In the genomic region with DNA sequence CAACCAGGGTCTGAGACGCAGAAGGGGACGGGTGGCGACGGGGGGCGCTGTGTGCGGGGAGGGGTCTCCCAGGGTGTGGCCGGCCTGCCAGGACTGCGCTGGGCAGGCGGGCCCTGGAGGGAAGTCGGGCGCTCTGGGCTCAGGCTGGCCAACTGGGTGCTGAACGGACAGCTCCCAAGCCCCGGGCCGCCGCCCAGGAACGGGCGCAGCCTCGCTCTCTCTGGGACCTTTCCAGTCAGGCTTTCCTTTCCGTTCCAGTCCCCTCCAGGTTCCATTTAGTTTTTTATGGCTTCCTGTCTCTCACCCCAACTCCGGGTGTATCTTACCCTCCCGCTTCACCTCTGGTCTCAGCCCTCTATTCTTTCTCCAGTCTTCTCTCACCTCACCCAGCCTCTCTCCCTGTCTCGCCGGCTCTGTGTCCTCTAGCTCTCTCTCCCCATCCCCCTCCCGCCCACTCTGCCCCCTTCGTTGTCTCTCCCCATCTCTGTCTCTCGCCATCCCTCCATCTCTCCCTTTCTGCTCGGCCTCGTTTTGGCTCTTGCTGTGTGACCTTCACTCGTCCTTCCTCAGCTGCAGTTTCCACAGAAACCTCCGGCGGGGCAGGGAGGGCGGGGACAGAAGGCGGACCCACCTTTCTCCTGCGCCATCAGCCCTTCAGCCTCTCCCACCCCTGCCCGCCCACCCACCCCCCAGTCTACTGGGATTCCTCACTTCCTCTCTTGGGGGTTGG, we compare ENCODE assay signal across 1 cellular context.
TF ChIP-seq lines count a peak whose summit lies in the region.

No MANE protein-coding gene starts in this region.

TF ChIP-seq in K562, 482 proteins besides CTCF, POLR2A, EP300 and RAD21 (continued from another document and continues in another):
- TF ChIP-seq, protein P1, sequence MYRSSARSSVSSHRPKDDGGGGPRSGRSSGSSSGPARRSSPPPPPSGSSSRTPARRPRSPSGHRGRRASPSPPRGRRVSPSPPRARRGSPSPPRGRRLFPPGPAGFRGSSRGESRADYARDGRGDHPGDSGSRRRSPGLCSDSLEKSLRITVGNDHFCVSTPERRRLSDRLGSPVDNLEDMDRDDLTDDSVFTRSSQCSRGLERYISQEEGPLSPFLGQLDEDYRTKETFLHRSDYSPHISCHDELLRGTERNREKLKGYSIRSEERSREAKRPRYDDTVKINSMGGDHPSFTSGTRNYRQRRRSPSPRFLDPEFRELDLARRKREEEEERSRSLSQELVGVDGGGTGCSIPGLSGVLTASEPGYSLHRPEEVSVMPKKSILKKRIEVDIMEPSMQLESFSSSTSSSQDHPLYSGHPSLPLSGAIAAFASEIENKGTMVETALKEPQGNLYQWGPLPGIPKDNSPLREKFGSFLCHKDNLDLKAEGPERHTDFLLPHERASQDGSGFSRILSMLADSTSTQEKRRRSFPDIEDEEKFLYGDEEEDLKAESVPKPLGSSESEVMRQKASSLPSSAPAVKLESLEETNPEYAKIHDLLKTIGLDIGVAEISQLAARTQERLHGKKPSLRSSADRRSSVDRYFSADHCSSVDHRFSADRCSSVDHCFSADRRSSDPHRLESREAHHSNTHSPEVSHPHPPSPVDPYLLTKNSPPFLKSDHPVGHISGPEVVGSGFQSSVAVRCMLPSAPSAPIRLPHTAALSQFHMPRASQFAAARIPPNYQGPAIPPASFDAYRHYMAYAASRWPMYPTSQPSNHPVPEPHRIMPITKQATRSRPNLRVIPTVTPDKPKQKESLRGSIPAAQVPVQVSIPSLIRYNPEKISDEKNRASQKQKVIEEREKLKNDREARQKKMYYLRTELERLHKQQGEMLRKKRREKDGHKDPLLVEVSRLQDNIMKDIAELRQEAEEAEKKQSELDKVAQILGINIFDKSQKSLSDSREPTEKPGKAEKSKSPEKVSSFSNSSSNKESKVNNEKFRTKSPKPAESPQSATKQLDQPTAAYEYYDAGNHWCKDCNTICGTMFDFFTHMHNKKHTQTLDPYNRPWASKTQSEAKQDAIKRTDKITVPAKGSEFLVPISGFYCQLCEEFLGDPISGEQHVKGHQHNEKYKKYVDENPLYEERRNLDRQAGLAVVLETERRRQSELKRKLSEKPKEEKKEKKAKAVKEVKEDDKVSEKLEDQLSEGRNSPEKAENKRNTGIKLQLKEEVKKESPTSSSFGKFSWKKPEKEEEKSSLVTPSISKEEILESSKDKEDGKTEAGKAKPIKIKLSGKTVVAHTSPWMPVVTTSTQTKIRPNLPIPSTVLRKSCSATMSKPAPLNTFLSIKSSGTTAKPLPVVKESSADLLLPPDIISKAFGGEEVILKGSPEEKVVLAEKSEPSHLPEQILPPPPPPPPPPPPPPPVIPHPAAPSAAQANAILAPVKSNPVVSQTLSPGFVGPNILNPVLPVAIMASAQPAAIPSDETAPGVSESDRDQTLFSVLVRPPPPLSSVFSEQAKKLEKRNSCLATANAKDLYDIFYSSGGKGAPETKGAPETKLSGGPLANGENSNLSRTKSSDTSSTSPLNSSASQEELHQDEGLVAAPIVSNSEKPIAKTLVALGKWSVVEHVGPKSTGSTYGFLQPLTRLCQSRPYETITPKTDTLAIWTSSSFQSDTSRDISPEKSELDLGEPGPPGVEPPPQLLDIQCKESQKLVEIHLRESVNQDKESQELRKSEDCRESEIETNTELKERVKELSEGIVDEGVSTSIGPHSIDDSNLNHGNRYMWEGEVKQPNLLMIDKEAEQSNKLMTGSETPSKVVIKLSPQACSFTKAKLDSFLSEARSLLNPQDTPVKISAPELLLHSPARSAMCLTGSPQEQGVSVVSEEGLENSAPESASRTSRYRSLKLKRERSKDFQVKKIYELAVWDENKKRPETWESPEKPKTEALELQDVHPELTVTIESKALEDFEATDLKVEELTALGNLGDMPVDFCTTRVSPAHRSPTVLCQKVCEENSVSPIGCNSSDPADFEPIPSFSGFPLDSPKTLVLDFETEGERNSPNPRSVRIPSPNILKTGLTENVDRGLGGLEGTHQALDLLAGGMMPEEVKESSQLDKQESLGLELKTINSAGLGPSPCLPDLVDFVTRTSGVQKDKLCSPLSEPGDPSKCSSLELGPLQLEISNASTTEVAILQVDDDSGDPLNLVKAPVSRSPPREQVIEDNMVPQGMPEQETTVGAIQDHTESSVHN (IDR thresholded peaks at IDR 0.05; ENCODE audit: borderline replicate concordance in 1 of 2, low read depth in 1 of 2) = no peak
- TF ChIP-seq L3MBTL2 (IDR thresholded peaks at IDR 0.05) (no peak), ZBTB1 (CRISPR knock-in tag; IDR thresholded peaks at IDR 0.05; ENCODE audit: borderline replicate concordance, low read depth) (no peak), SIN3A (IDR thresholded peaks at IDR 0.05; ENCODE audit: borderline replicate concordance in 2 of 2, control insufficient read depth in 1 of 2, low read depth in 2 of 2, low read length in 2 of 2) (0 out of 4 replicates have a peak, but pooled peaks of 1 of the 2 experiments have one; percentile 14), ATF1 (CRISPR knock-in tag; IDR thresholded peaks at IDR 0.05) (no peak), ATF1 (tag; IDR thresholded peaks at IDR 0.05) (no peak), ZNF263 (CRISPR knock-in tag; IDR thresholded peaks at IDR 0.05; ENCODE audit: borderline replicate concordance) (no peak), SAP30 (IDR thresholded peaks at IDR 0.05; ENCODE audit: borderline replicate concordance, insufficient read depth, low read depth, low read length, poor library complexity, severe bottlenecking) (no peak), ZNF354B (CRISPR knock-in tag; IDR thresholded peaks at IDR 0.05) (no peak), ZNF76 (CRISPR knock-in tag; IDR thresholded peaks at IDR 0.05; ENCODE audit: borderline replicate concordance) (no peak), MIER1 (IDR thresholded peaks at IDR 0.05; ENCODE audit: low read depth) (peak; percentile 93), NFATC3 (IDR thresholded peaks at IDR 0.05) (no peak), KAT7 (CRISPR knock-in tag; IDR thresholded peaks at IDR 0.05; ENCODE audit: borderline replicate concordance) (no peak), ADNP (tag; IDR thresholded peaks at IDR 0.05) (no peak), MAFF (IDR thresholded peaks at IDR 0.05; ENCODE audit: low read length) (no peak), ZNF695 (CRISPR knock-in tag; IDR thresholded peaks at IDR 0.05) (no peak), ZNF707 (CRISPR knock-in tag; conservative IDR thresholded peaks at IDR 0.05) (no peak), ERF (CRISPR knock-in tag; IDR thresholded peaks at IDR 0.05) (no peak)
- TF ChIP-seq, protein P2, sequence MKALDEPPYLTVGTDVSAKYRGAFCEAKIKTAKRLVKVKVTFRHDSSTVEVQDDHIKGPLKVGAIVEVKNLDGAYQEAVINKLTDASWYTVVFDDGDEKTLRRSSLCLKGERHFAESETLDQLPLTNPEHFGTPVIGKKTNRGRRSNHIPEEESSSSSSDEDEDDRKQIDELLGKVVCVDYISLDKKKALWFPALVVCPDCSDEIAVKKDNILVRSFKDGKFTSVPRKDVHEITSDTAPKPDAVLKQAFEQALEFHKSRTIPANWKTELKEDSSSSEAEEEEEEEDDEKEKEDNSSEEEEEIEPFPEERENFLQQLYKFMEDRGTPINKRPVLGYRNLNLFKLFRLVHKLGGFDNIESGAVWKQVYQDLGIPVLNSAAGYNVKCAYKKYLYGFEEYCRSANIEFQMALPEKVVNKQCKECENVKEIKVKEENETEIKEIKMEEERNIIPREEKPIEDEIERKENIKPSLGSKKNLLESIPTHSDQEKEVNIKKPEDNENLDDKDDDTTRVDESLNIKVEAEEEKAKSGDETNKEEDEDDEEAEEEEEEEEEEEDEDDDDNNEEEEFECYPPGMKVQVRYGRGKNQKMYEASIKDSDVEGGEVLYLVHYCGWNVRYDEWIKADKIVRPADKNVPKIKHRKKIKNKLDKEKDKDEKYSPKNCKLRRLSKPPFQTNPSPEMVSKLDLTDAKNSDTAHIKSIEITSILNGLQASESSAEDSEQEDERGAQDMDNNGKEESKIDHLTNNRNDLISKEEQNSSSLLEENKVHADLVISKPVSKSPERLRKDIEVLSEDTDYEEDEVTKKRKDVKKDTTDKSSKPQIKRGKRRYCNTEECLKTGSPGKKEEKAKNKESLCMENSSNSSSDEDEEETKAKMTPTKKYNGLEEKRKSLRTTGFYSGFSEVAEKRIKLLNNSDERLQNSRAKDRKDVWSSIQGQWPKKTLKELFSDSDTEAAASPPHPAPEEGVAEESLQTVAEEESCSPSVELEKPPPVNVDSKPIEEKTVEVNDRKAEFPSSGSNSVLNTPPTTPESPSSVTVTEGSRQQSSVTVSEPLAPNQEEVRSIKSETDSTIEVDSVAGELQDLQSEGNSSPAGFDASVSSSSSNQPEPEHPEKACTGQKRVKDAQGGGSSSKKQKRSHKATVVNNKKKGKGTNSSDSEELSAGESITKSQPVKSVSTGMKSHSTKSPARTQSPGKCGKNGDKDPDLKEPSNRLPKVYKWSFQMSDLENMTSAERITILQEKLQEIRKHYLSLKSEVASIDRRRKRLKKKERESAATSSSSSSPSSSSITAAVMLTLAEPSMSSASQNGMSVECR (CRISPR knock-in tag; IDR thresholded peaks at IDR 0.05) = no peak
- TF ChIP-seq, protein P3, sequence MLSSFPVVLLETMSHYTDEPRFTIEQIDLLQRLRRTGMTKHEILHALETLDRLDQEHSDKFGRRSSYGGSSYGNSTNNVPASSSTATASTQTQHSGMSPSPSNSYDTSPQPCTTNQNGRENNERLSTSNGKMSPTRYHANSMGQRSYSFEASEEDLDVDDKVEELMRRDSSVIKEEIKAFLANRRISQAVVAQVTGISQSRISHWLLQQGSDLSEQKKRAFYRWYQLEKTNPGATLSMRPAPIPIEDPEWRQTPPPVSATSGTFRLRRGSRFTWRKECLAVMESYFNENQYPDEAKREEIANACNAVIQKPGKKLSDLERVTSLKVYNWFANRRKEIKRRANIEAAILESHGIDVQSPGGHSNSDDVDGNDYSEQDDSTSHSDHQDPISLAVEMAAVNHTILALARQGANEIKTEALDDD (IDR thresholded peaks at IDR 0.05) = no peak
- TF ChIP-seq, protein P4, sequence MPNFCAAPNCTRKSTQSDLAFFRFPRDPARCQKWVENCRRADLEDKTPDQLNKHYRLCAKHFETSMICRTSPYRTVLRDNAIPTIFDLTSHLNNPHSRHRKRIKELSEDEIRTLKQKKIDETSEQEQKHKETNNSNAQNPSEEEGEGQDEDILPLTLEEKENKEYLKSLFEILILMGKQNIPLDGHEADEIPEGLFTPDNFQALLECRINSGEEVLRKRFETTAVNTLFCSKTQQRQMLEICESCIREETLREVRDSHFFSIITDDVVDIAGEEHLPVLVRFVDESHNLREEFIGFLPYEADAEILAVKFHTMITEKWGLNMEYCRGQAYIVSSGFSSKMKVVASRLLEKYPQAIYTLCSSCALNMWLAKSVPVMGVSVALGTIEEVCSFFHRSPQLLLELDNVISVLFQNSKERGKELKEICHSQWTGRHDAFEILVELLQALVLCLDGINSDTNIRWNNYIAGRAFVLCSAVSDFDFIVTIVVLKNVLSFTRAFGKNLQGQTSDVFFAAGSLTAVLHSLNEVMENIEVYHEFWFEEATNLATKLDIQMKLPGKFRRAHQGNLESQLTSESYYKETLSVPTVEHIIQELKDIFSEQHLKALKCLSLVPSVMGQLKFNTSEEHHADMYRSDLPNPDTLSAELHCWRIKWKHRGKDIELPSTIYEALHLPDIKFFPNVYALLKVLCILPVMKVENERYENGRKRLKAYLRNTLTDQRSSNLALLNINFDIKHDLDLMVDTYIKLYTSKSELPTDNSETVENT (CRISPR knock-in tag; IDR thresholded peaks at IDR 0.05) = no peak
- TF ChIP-seq, protein P5, sequence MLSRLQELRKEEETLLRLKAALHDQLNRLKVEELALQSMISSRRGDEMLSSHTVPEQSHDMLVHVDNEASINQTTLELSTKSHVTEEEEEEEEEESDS (CRISPR knock-in tag; IDR thresholded peaks at IDR 0.05) = no peak
- TF ChIP-seq, protein P6, sequence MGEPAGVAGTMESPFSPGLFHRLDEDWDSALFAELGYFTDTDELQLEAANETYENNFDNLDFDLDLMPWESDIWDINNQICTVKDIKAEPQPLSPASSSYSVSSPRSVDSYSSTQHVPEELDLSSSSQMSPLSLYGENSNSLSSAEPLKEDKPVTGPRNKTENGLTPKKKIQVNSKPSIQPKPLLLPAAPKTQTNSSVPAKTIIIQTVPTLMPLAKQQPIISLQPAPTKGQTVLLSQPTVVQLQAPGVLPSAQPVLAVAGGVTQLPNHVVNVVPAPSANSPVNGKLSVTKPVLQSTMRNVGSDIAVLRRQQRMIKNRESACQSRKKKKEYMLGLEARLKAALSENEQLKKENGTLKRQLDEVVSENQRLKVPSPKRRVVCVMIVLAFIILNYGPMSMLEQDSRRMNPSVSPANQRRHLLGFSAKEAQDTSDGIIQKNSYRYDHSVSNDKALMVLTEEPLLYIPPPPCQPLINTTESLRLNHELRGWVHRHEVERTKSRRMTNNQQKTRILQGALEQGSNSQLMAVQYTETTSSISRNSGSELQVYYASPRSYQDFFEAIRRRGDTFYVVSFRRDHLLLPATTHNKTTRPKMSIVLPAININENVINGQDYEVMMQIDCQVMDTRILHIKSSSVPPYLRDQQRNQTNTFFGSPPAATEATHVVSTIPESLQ (CRISPR knock-in tag; IDR thresholded peaks at IDR 0.05) = no peak
- TF ChIP-seq, protein P7, sequence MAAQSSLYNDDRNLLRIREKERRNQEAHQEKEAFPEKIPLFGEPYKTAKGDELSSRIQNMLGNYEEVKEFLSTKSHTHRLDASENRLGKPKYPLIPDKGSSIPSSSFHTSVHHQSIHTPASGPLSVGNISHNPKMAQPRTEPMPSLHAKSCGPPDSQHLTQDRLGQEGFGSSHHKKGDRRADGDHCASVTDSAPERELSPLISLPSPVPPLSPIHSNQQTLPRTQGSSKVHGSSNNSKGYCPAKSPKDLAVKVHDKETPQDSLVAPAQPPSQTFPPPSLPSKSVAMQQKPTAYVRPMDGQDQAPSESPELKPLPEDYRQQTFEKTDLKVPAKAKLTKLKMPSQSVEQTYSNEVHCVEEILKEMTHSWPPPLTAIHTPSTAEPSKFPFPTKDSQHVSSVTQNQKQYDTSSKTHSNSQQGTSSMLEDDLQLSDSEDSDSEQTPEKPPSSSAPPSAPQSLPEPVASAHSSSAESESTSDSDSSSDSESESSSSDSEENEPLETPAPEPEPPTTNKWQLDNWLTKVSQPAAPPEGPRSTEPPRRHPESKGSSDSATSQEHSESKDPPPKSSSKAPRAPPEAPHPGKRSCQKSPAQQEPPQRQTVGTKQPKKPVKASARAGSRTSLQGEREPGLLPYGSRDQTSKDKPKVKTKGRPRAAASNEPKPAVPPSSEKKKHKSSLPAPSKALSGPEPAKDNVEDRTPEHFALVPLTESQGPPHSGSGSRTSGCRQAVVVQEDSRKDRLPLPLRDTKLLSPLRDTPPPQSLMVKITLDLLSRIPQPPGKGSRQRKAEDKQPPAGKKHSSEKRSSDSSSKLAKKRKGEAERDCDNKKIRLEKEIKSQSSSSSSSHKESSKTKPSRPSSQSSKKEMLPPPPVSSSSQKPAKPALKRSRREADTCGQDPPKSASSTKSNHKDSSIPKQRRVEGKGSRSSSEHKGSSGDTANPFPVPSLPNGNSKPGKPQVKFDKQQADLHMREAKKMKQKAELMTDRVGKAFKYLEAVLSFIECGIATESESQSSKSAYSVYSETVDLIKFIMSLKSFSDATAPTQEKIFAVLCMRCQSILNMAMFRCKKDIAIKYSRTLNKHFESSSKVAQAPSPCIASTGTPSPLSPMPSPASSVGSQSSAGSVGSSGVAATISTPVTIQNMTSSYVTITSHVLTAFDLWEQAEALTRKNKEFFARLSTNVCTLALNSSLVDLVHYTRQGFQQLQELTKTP (IDR thresholded peaks at IDR 0.05; ENCODE audit: low read depth in 1 of 2, partially characterized antibody in 2 of 2) = peak in 1 of 2 experiments; percentile 62
- TF ChIP-seq, protein P8, sequence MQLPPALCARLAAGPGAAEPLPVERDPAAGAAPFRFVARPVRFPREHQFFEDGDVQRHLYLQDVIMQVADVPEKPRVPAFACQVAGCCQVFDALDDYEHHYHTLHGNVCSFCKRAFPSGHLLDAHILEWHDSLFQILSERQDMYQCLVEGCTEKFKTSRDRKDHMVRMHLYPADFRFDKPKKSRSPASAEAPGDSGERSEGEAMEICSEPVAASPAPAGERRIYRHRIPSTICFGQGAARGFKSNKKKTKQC (CRISPR knock-in tag; IDR thresholded peaks at IDR 0.05) = 0 out of 2 replicates have a peak, but pooled peaks have one; percentile 28
